In the genomic region with DNA sequence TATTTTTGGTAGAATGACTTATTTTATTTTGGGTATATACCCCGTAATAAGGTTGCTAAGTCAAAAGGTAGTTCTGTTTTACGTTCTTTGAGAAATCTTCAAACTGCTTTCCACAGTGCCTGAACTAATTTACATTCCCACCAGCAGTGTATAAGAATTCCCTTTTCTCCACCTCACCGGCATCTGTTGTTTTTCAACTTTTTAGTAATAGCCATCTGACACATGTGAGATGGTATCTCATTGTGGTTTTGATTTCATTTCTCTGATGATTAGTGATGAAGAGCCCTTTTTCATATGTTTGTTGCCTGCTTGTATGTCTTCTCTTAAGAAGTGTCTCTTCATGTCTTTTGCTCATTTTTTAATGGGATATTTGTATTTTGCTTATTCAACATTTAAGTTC, we compare ENCODE assay signal across 22 cellular contexts.
DNase-seq lines count a peak whose midpoint lies in the region; FAIRE-seq and TF ChIP-seq lines count a peak whose summit lies in the region.
"Had no signal": no experiment of that assay in that cellular context is flagged by ENCODE, and none has a peak within 500 bp of the region (broad histone marks: within the 10 kb centered on the region; RNA-seq: fewer than 3 reads in every experiment).

No MANE protein-coding gene starts in this region.

- no peak overlapping the region for H3K9ac ChIP-seq in mammary epithelial cell (ENCODE audit: insufficient read depth, low read length)
- no peak overlapping the region for H3K9ac ChIP-seq in SK-N-SH

- H3K9me3 ChIP-seq in mammary epithelial cell (replicated peaks; ENCODE audit: insufficient read depth, low read length) (no peaks in the 10 kb centered on the region), breast epithelium (no peaks in the 10 kb centered on the region), SK-N-SH (no peaks in the 10 kb centered on the region)
- H3K9me3 ChIP-seq: A549, Caco-2 had no signal

- H3K27me3 ChIP-seq in mammary epithelial cell (ENCODE audit: insufficient read depth, low read length) = no peaks in the 10 kb centered on the region
- no peaks in the 10 kb centered on the region for H3K27me3 ChIP-seq in breast epithelium
- no peaks in the 10 kb centered on the region for H3K27me3 ChIP-seq in SK-N-SH (ENCODE audit: insufficient read depth)

- intact Hi-C loops in mammary epithelial cell (cut with micrococcal nuclease) (no loop called here), breast epithelium (cut with DNase I; ENCODE audit: low total_unique reads) (no loop called here)

- H3K4me3 ChIP-seq in mammary epithelial cell (replicated peaks in 1 of 3; ENCODE audit: insufficient read depth in 1 of 3, low read depth in 2 of 3, low read length in 3 of 3) (no peak overlapping the region), breast epithelium (no peak overlapping the region), SK-N-SH (ENCODE audit: low read depth in 2 of 2, low read length in 1 of 2) (no peak overlapping the region)
- H3K4me3 ChIP-seq: A549, GM23338 had no signal

- 71% methylated on average over 3 of the region's 3 CpGs for WGBS in mammary epithelial cell (ENCODE audit: low coverage, missing lambda C conversion rate)
- WGBS in SK-N-SH (ENCODE audit: low lambda C conversion rate) = 64% methylated on average over 3 of the region's 3 CpGs

- BruUV-seq in mammary epithelial cell (replicated peaks; lab: Mats Ljungman, UMichigan) = no TSS peak

- TF ChIP-seq POLR2A in breast epithelium (IDR thresholded peaks at IDR 0.05) = no peak

- DNase-seq in mammary epithelial cell (peak; percentile 16), breast epithelium (ENCODE audit: low spot score in 2 of 2) (no peak), SK-N-SH (no peak), activated T-cell treated with anti-CD3 and anti-CD28 coated beads for 4 hours (no peak), NCI-H146 (lab: John Stamatoyannopoulos, UW) (no peak), NCI-H345 (lab: John Stamatoyannopoulos, UW) (no peak)
- DNase-seq: AML-193; Caco-2; CD4-positive, alpha-beta T cell; DMS79 treated with DMSO at 0.1 percent for 48 hours; HCEC 1CT; IMR-90 had no signal

- H3K4me2 ChIP-seq in mammary epithelial cell (ENCODE audit: insufficient read depth, low read depth, low read length) = no peak overlapping the region
- H3K4me2 ChIP-seq in SK-N-SH = no peak overlapping the region
- H3K4me2 ChIP-seq: A549, GM23338 had no signal

- H3K79me2 ChIP-seq in mammary epithelial cell (ENCODE audit: insufficient read depth, low read length) (no peaks in the 10 kb centered on the region), SK-N-SH (ENCODE audit: insufficient read depth) (no peaks in the 10 kb centered on the region)

- H3F3A ChIP-seq in SK-N-SH (replicated peaks; ENCODE audit: insufficient read depth) = peaks cover 5% of the 10 kb centered on the region

- TF ChIP-seq RAD21 in SK-N-SH (IDR thresholded peaks at IDR 0.05; ENCODE audit: low read length) = no peak

- no peak for TF ChIP-seq CTCF in mammary epithelial cell (conservative IDR thresholded peaks at IDR 0.05 in 1 of 2, IDR thresholded peaks at IDR 0.05 in 1 of 2; ENCODE audit: extremely low read depth in 1 of 2, insufficient read depth in 1 of 2, low read depth in 1 of 2, low read length in 2 of 2)
- no peak for TF ChIP-seq CTCF in breast epithelium (IDR thresholded peaks at IDR 0.05)
- no peak for TF ChIP-seq CTCF in SK-N-SH (IDR thresholded peaks at IDR 0.05)

- H4K20me1 ChIP-seq in mammary epithelial cell (ENCODE audit: insufficient read depth, low read length) (no peaks in the 10 kb centered on the region), SK-N-SH (ENCODE audit: insufficient read depth) (no peaks in the 10 kb centered on the region)

- POLR2A ChIA-PET in SK-N-SH (lab: Yijun Ruan, JAX) = no interaction called here

- 0 out of 2 replicates have a peak, but pooled peaks cover 4% of the 10 kb centered on the region for H3K9me2 ChIP-seq in SK-N-SH

- H3K36me3 ChIP-seq in mammary epithelial cell (ENCODE audit: insufficient read depth, low read length) (no peaks in the 10 kb centered on the region), breast epithelium (no peaks in the 10 kb centered on the region), SK-N-SH (replicated peaks in 1 of 2; ENCODE audit: control insufficient read depth in 1 of 2, insufficient read depth in 2 of 2, low read length in 1 of 2) (no peaks in the 10 kb centered on the region)

- H3K4me1 ChIP-seq in mammary epithelial cell (ENCODE audit: insufficient read depth, low read length) (peaks cover 7% of the 10 kb centered on the region), breast epithelium (no peaks in the 10 kb centered on the region), SK-N-SH (ENCODE audit: control insufficient read depth in 1 of 2, insufficient read depth in 2 of 2, low read depth in 1 of 2, low read length in 1 of 2) (no peaks in the 10 kb centered on the region)
- H3K4me1 ChIP-seq: A549, Caco-2 had no signal

- TF ChIP-seq EP300 in SK-N-SH (IDR thresholded peaks at IDR 0.05; ENCODE audit: borderline replicate concordance in 1 of 2, low read depth in 1 of 2, low read length in 1 of 2) = peak in 1 of 2 experiments; percentile 79; a peak in 2 of 4 replicates

- peak; percentile 45 for FAIRE-seq in endometrium (lab: Jason Lieb, UNC)
- FAIRE-seq: A549, D721Med, G401.6, GM12891, GM18507, H54 had no signal

- dilution Hi-C loops in mammary epithelial cell (cut with HindIII; ENCODE audit: low sequenced_read_pairs) = no loop called here

- H2AFZ ChIP-seq in mammary epithelial cell (ENCODE audit: low read depth, low read length) = no peak overlapping the region
- H2AFZ ChIP-seq in SK-N-SH (ENCODE audit: low read depth) = no peak overlapping the region
- H2AFZ ChIP-seq: GM23338 had no signal

- in situ Hi-C loops in mammary epithelial cell (cut with MboI; ENCODE audit: low sequenced_read_pairs in 2 of 2) = no loop called here

- H3K27ac ChIP-seq in mammary epithelial cell (ENCODE audit: insufficient read depth, low read depth, low read length) (no peak overlapping the region), breast epithelium (no peak overlapping the region), SK-N-SH (ENCODE audit: low read depth in 2 of 2, low read length in 1 of 2) (no peak overlapping the region)
- H3K27ac ChIP-seq: 22Rv1, A549, C4-2B had no signal

- CTCF ChIA-PET in mammary epithelial cell (lab: Charles Lee; ENCODE audit: low non-redundant PET) = no interaction called here
- CTCF ChIA-PET in SK-N-SH (lab: Yijun Ruan, JAX) = no interaction called here

TF ChIP-seq in SK-N-SH, 30 proteins besides CTCF, POLR2A, EP300 and RAD21 (continues in another document):
- TF ChIP-seq MEF2A (IDR thresholded peaks at IDR 0.05; ENCODE audit: borderline replicate concordance, low read depth) (no peak), ELF1 (IDR thresholded peaks at IDR 0.05) (no peak), YY1 (IDR thresholded peaks at IDR 0.05; ENCODE audit: low read depth) (no peak), CHD2 (IDR thresholded peaks at IDR 0.05; ENCODE audit: low read length, partially characterized antibody) (no peak), GABPA (IDR thresholded peaks at IDR 0.05; ENCODE audit: low read depth) (no peak), FOXJ3 (CRISPR knock-in tag; IDR thresholded peaks at IDR 0.05) (no peak), RXRA (IDR thresholded peaks at IDR 0.05; ENCODE audit: borderline replicate concordance, low read depth) (no peak), TCF12 (IDR thresholded peaks at IDR 0.05) (peak; percentile 98), NRF1 (IDR thresholded peaks at IDR 0.05; ENCODE audit: low read depth, low read length) (no peak), SIN3A (IDR thresholded peaks at IDR 0.05; ENCODE audit: borderline replicate concordance, low read depth, low read length) (no peak), JUND (IDR thresholded peaks at IDR 0.05) (peak; percentile 71), EZH2phosphoT487 (IDR thresholded peaks at IDR 0.05; ENCODE audit: borderline replicate concordance, low read depth) (no peak), FOXM1 (IDR thresholded peaks at IDR 0.05; ENCODE audit: low read depth) (0 out of 2 replicates have a peak, but pooled peaks have one; percentile 28), TEAD4 (IDR thresholded peaks at IDR 0.05; ENCODE audit: borderline replicate concordance, insufficient read depth) (peak; percentile 72; the same call in 1 of the 2 replicates)
- TF ChIP-seq, protein P1, sequence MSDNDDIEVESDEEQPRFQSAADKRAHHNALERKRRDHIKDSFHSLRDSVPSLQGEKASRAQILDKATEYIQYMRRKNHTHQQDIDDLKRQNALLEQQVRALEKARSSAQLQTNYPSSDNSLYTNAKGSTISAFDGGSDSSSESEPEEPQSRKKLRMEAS (IDR thresholded peaks at IDR 0.05; ENCODE audit: low read depth) = no peak
- TF ChIP-seq, protein P2, sequence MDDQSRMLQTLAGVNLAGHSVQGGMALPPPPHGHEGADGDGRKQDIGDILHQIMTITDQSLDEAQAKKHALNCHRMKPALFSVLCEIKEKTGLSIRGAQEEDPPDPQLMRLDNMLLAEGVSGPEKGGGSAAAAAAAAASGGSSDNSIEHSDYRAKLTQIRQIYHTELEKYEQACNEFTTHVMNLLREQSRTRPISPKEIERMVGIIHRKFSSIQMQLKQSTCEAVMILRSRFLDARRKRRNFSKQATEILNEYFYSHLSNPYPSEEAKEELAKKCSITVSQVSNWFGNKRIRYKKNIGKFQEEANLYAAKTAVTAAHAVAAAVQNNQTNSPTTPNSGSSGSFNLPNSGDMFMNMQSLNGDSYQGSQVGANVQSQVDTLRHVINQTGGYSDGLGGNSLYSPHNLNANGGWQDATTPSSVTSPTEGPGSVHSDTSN (IDR thresholded peaks at IDR 0.05) = peak; percentile 92
- TF ChIP-seq, protein P3, sequence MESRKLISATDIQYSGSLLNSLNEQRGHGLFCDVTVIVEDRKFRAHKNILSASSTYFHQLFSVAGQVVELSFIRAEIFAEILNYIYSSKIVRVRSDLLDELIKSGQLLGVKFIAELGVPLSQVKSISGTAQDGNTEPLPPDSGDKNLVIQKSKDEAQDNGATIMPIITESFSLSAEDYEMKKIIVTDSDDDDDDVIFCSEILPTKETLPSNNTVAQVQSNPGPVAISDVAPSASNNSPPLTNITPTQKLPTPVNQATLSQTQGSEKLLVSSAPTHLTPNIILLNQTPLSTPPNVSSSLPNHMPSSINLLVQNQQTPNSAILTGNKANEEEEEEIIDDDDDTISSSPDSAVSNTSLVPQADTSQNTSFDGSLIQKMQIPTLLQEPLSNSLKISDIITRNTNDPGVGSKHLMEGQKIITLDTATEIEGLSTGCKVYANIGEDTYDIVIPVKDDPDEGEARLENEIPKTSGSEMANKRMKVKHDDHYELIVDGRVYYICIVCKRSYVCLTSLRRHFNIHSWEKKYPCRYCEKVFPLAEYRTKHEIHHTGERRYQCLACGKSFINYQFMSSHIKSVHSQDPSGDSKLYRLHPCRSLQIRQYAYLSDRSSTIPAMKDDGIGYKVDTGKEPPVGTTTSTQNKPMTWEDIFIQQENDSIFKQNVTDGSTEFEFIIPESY (IDR thresholded peaks at IDR 0.05; ENCODE audit: borderline replicate concordance, low read depth) = no peak
